In the genomic region with DNA sequence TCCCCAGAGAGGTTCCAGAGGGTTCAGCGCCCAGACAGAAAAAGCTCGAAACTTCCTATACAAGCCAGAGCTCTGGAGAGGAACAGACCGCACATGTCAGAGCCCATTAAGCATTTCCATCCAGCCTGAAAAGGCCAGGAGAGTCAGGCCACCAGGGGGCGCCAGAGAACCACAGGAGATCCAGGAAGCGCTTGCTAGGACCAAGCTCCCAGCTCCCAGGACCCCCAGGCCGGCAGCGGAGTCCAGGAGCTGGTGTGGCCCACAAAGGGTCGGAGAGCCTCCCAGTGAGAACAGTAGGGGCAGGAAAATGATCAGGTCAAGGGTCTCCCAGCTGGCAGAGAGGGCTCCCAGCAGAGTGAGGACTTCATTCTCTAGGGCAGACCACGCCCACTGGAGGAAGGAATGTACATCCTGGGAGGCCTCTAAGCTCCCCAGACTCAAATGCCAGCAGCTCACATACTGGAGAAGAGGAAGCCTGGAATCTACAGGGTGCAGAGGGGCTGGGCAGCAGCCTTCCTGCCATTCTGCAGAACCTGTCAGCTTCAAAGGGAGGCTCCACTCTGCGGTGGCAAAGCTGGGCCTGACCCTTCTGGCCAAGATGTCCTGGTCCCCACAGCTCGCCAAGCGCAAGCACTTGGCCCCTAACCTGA, we compare ENCODE assay signal across 8 cellular contexts. TPM values are rescaled to one million over a fixed set of nuclear protein-coding genes. Genes with fewer than 3 reads are reported as not detected.
A peak's percentile ranks its signal among the peaks of the same experiment; 100 is the strongest.
DNase-seq lines count a peak whose midpoint lies in the region; ATAC-seq lines count a peak whose summit lies in the region.

No MANE protein-coding gene starts in this region.

- no peak for ATAC-seq in HG03045 (IDR thresholded peaks at IDR 0.05; ENCODE audit: unreplicated experiment)

- no peaks in the 10 kb centered on the region for H3K27me3 ChIP-seq in duodenal mucosa (ENCODE audit: control insufficient read depth in 1 of 2, insufficient read depth in 2 of 2, low read length in 2 of 2)

- no peaks in the 10 kb centered on the region for H3K9me3 ChIP-seq in duodenal mucosa (ENCODE audit: control insufficient read depth in 1 of 2, low read length in 2 of 2)

- POLR2A ChIA-PET in activated CD4-positive, alpha-beta memory T cell treated with anti-CD3 and anti-CD28 coated beads for 36 hours (lab: Charles Lee): interaction anchor here (0.6 to 3.6 kb wide), 7 partner anchors 9 to 481 kb away, joined by 3 to 26 read pairs (median 6); a partner anchor contains a TSS

- no peaks in the 10 kb centered on the region for H3K27me3 Mint-ChIP-seq in activated CD4-positive, alpha-beta memory T cell treated with anti-CD3 and anti-CD28 coated beads for 36 hours

- CTCF ChIA-PET in activated CD4-positive, alpha-beta memory T cell treated with anti-CD3 and anti-CD28 coated beads for 36 hours (lab: Charles Lee): interaction anchor here (0.5 to 4.6 kb wide), 76 partner anchors 10 to 747 kb away, joined by 3 to 60 read pairs (median 5); a partner anchor contains a TSS

- intact Hi-C loops in activated CD4-positive, alpha-beta memory T cell treated with anti-CD3 and anti-CD28 coated beads for 36 hours (cut with micrococcal nuclease): loop anchor here (1.0 to 5.0 kb wide), 4 partner anchors 85 to 260 kb away; no protein-coding TSS in a partner anchor

- no peaks in the 10 kb centered on the region for H3K9me3 Mint-ChIP-seq in activated CD4-positive, alpha-beta memory T cell treated with anti-CD3 and anti-CD28 coated beads for 36 hours

- H3K36me3 Mint-ChIP-seq in activated CD4-positive, alpha-beta memory T cell treated with anti-CD3 and anti-CD28 coated beads for 36 hours: no peaks in the 10 kb centered on the region

- H3K4me3 ChIP-seq in duodenal mucosa (ENCODE audit: low read depth in 1 of 2, low read length in 2 of 2): peak overlapping the region; percentile 59

- no peak overlapping the region for H3K4me3 Mint-ChIP-seq in activated CD4-positive, alpha-beta memory T cell treated with anti-CD3 and anti-CD28 coated beads for 36 hours

- no peak overlapping the region for H3K27ac ChIP-seq in duodenal mucosa (ENCODE audit: low read depth, low read length)

- H3K4me1 Mint-ChIP-seq in activated CD4-positive, alpha-beta memory T cell treated with anti-CD3 and anti-CD28 coated beads for 36 hours (ENCODE audit: low read depth): peaks cover 11% of the 10 kb centered on the region

- peak overlapping the region in 1 of 2 donors; percentile 39 for H3K9ac ChIP-seq in duodenal mucosa (ENCODE audit: low read depth in 1 of 2, low read length in 2 of 2)

- peak; percentile 90 for DNase-seq in COLO668 (lab: John Stamatoyannopoulos, UW; ENCODE audit: unreplicated experiment)
- DNase-seq in HPDE6-E6E7 (ENCODE audit: extremely low spot score): peak; percentile 74
- DNase-seq in NCI-H82 (lab: John Stamatoyannopoulos, UW): peak; percentile 94
- DNase-seq in activated CD4-positive, alpha-beta memory T cell treated with anti-CD3 and anti-CD28 coated beads for 36 hours: peak; percentile 94
- DNase-seq in lung microvascular endothelial cell (ENCODE audit: low read depth in 2 of 2): peak; percentile 87 to 93
- DNase-seq in stimulated activated CD4-positive, alpha-beta T cell treated with anti-CD3 and anti-CD28 coated beads, TNF-alpha, amount 100 ng/mL, for 1 hour (ENCODE audit: low read depth in 3 of 3, low spot score in 1 of 3): peak; percentile 86 to 97 (median 86)

- H3K36me3 ChIP-seq in duodenal mucosa (ENCODE audit: control insufficient read depth in 1 of 2, insufficient read depth in 2 of 2, low read length in 2 of 2): peaks cover 0 to 14% of the 10 kb centered on the region in 2 donors

- peaks cover 15 to 17% of the 10 kb centered on the region in 2 donors for H3K4me1 ChIP-seq in duodenal mucosa (ENCODE audit: control insufficient read depth in 1 of 2, insufficient read depth in 2 of 2, low read length in 2 of 2)

- H3K27ac Mint-ChIP-seq in activated CD4-positive, alpha-beta memory T cell treated with anti-CD3 and anti-CD28 coated beads for 36 hours: peak overlapping the region; percentile 46

RNA-seq across cellular contexts. Expression of a gene that starts 2.1 kb away (rescaled TPM):
- 10 to 100 TPM; 51.3 to 52.3 TPM for total RNA-seq in activated CD4-positive, alpha-beta memory T cell treated with anti-CD3 and anti-CD28 coated beads for 36 hours
- 0.40 and 2.8 TPM in 2 replicates for total RNA-seq in lung microvascular endothelial cell

RNA-seq across cellular contexts. Expression of a gene that starts 8.6 kb away (rescaled TPM):
- total RNA-seq in activated CD4-positive, alpha-beta memory T cell treated with anti-CD3 and anti-CD28 coated beads for 36 hours: 100 to 1,000 TPM; 236 to 242 TPM
- total RNA-seq in lung microvascular endothelial cell: 58.0 and 77.6 TPM in 2 replicates

Comparison
In these comparisons a context has a peak if more than half of its experiments do, and no peak if none do; other contexts are left out.
1. RNA of a gene that starts 2.1 kb away (total RNA-seq): 51.3 to 52.3 TPM in activated CD4-positive, alpha-beta memory T cell treated with anti-CD3 and anti-CD28 coated beads for 36 hours; 0.40 to 2.8 TPM in lung microvascular endothelial cell; every median in the first group is over 10 times any median in the second.
2. Peak in every context shown above with its lines, with median percentiles within 50 percentile points of each other: DNase-seq.